ENCODE assay signal across 40 cellular contexts in genomic region chr4:27574743-27575142, GRCh38.
"Had no signal": no experiment of that assay in that cellular context is flagged by ENCODE, and none has a peak within 500 bp of the region (broad histone marks: within the 10 kb centered on the region; RNA-seq: fewer than 3 reads in every experiment).

No MANE protein-coding gene starts in this region.

- ATAC-seq: activated naive CD4-positive, alpha-beta T cell treated with anti-CD3 and anti-CD28 coated beads, Interleukin-2, amount 50 U/mL, for 72 hours; activated naive CD8-positive, alpha-beta T cell treated with anti-CD3 and anti-CD28 coated beads, Interleukin-2, amount 50 U/mL, for 24 hours; activated T-cell treated with anti-CD3 and anti-CD28 coated beads, Interleukin-2, amount 50 U/mL, for 4 hours; activated T-cell treated with anti-CD3 and anti-CD28 coated beads, Interleukin-2, amount 50 U/mL, for 72 hours; activated T-helper 17 cell treated with anti-CD3 and anti-CD28 coated beads, Interleukin-2, amount 50 U/mL, for 72 hours; body of pancreas had no signal

- DNase-seq: activated effector memory CD4-positive, alpha-beta T cell treated with anti-CD3 and anti-CD28 coated beads, Interleukin-2, amount 50 U/mL, for 16 hours; activated effector memory CD4-positive, alpha-beta T cell treated with Interleukin-2 at 50 U/mL for 16 hours; activated gamma-delta T cell; activated gamma-delta T cell treated with Interleukin-2 at 50 U/mL for 16 hours; activated naive CD4-positive, alpha-beta T cell; activated naive CD4-positive, alpha-beta T cell treated with anti-CD3 and anti-CD28 coated beads for 36 hours; activated naive CD4-positive, alpha-beta T cell treated with anti-CD3 and anti-CD28 coated beads, Interleukin-2, amount 10 ng/mL, durations not matched to agents 7 days and 5 days; activated naive CD4-positive, alpha-beta T cell treated with anti-CD3 and anti-CD28 coated beads, Interleukin-2, amount 50 U/mL, for 16 hours; activated naive CD4-positive, alpha-beta T cell treated with Interleukin-2 at 50 U/mL for 16 hours; activated naive CD8-positive, alpha-beta T cell treated with anti-CD3 and anti-CD28 coated beads for 36 hours; activated naive CD8-positive, alpha-beta T cell treated with anti-CD3 and anti-CD28 coated beads, Interleukin-2, amount 10 ng/mL, durations not matched to agents 7 days and 5 days; activated naive CD8-positive, alpha-beta T cell treated with anti-CD3 and anti-CD28 coated beads, Interleukin-2, amount 50 U/mL, for 24 hours; activated T-cell treated with anti-CD3 and anti-CD28 coated beads, Interleukin-2, amount 50 U/mL, for 1 hour; activated T-cell treated with anti-CD3 and anti-CD28 coated beads, Interleukin-2, amount 50 U/mL, for 24 hours; activated T-cell treated with anti-CD3 and anti-CD28 coated beads, Interleukin-2, amount 50 U/mL, for 4 hours; activated T-cell treated with anti-CD3 and anti-CD28 coated beads, Interleukin-2, amount 50 U/mL, for 48 hours; activated T-cell treated with anti-CD3 and anti-CD28 coated beads, Interleukin-2, amount 50 U/mL, for 72 hours; adrenal gland; amniotic stem cell; amygdala; anterior cingulate cortex; aorta; body of pancreas; brain microvascular endothelial cell; caudate nucleus; central memory CD4-positive, alpha-beta T cell; cerebellar nuclear complex had no signal

- FAIRE-seq: astrocyte, bronchial epithelial cell had no signal

- H3K4me3 Mint-ChIP-seq: activated naive CD4-positive, alpha-beta T cell treated with anti-CD3 and anti-CD28 coated beads for 36 hours; activated naive CD4-positive, alpha-beta T cell treated with anti-CD3 and anti-CD28 coated beads, Interleukin-2, amount 10 ng/mL, durations not matched to agents 7 days and 5 days; activated naive CD4-positive, alpha-beta T cell treated with anti-CD3 and anti-CD28 coated beads, Interleukin-2, amount 50 U/mL, for 24 hours; activated naive CD8-positive, alpha-beta T cell; activated naive CD8-positive, alpha-beta T cell treated with anti-CD3 and anti-CD28 coated beads for 36 hours; activated naive CD8-positive, alpha-beta T cell treated with anti-CD3 and anti-CD28 coated beads, Interleukin-2, amount 10 ng/mL, durations not matched to agents 7 days and 5 days; activated naive CD8-positive, alpha-beta T cell treated with anti-CD3 and anti-CD28 coated beads, Interleukin-2, amount 50 U/mL, for 24 hours; activated T-cell treated with anti-CD3 and anti-CD28 coated beads, Interleukin-2, amount 50 U/mL, for 24 hours; activated T-cell treated with anti-CD3 and anti-CD28 coated beads, Interleukin-2, amount 50 U/mL, for 4 hours; activated T-cell treated with anti-CD3 and anti-CD28 coated beads, Interleukin-2, amount 50 U/mL, for 72 hours; activated T-helper 1 cell treated with anti-CD3 and anti-CD28 coated beads, Interleukin-12 subunit alpha, Interleukin-12 subunit beta, Interleukin-2, Interleukin-4 antibody, amounts not matched to agents 30 ng/mL and 10 ng/mL and 1 ng/mL, durations not matched to agents 14 hours and 24 hours and 36 hours; activated T-helper 17 cell treated with anti-CD3 and anti-CD28 coated beads, Interleukin-2, amount 50 U/mL, for 72 hours; brain; central memory CD8-positive, alpha-beta T cell had no signal

- H3K36me3 Mint-ChIP-seq: activated naive CD4-positive, alpha-beta T cell treated with anti-CD3 and anti-CD28 coated beads, Interleukin-2, amount 10 ng/mL, durations not matched to agents 7 days and 5 days; activated naive CD4-positive, alpha-beta T cell treated with anti-CD3 and anti-CD28 coated beads, Interleukin-2, amount 50 U/mL, for 24 hours; activated naive CD4-positive, alpha-beta T cell treated with anti-CD3 and anti-CD28 coated beads, Interleukin-2, amount 50 U/mL, for 72 hours; activated naive CD8-positive, alpha-beta T cell; activated naive CD8-positive, alpha-beta T cell treated with anti-CD3 and anti-CD28 coated beads for 36 hours; activated naive CD8-positive, alpha-beta T cell treated with anti-CD3 and anti-CD28 coated beads, Interleukin-2, amount 10 ng/mL, durations not matched to agents 7 days and 5 days; brain had no signal

- H3K27me3 ChIP-seq: adrenal gland, ascending aorta, body of pancreas, brain microvascular endothelial cell, breast epithelium, cardiac muscle cell had no signal

- H3K4me1 ChIP-seq: adrenal gland, ascending aorta, body of pancreas, breast epithelium had no signal

- H3K9me3 ChIP-seq: adrenal gland, ascending aorta, body of pancreas, breast epithelium had no signal

- H3K4me1 Mint-ChIP-seq: activated naive CD4-positive, alpha-beta T cell treated with anti-CD3 and anti-CD28 coated beads, Interleukin-2, amount 10 ng/mL, durations not matched to agents 7 days and 5 days; activated naive CD4-positive, alpha-beta T cell treated with anti-CD3 and anti-CD28 coated beads, Interleukin-2, amount 50 U/mL, for 24 hours; activated naive CD8-positive, alpha-beta T cell treated with anti-CD3 and anti-CD28 coated beads for 36 hours; activated naive CD8-positive, alpha-beta T cell treated with anti-CD3 and anti-CD28 coated beads, Interleukin-2, amount 10 ng/mL, durations not matched to agents 7 days and 5 days; activated naive CD8-positive, alpha-beta T cell treated with anti-CD3 and anti-CD28 coated beads, Interleukin-2, amount 50 U/mL, for 24 hours; activated T-helper 17 cell treated with anti-CD3 and anti-CD28 coated beads, Interleukin-2, amount 50 U/mL, for 72 hours; brain; central memory CD8-positive, alpha-beta T cell had no signal

- H3K4me3 ChIP-seq: adrenal gland, ascending aorta, body of pancreas, breast epithelium, cardiac muscle cell had no signal

- H3K36me3 ChIP-seq: adrenal gland, ascending aorta, brain microvascular endothelial cell, breast epithelium, cardiac muscle cell had no signal

- H3K27ac ChIP-seq: adrenal gland, ascending aorta, body of pancreas, brain microvascular endothelial cell, breast epithelium, cardiac muscle cell had no signal

- H3K27me3 Mint-ChIP-seq: activated naive CD4-positive, alpha-beta T cell treated with anti-CD3 and anti-CD28 coated beads, Interleukin-2, amount 10 ng/mL, durations not matched to agents 7 days and 5 days; activated naive CD4-positive, alpha-beta T cell treated with anti-CD3 and anti-CD28 coated beads, Interleukin-2, amount 50 U/mL, for 24 hours; activated naive CD8-positive, alpha-beta T cell; activated naive CD8-positive, alpha-beta T cell treated with anti-CD3 and anti-CD28 coated beads for 36 hours; activated naive CD8-positive, alpha-beta T cell treated with anti-CD3 and anti-CD28 coated beads, Interleukin-2, amount 10 ng/mL, durations not matched to agents 7 days and 5 days; activated naive CD8-positive, alpha-beta T cell treated with anti-CD3 and anti-CD28 coated beads, Interleukin-2, amount 50 U/mL, for 24 hours; activated T-cell treated with anti-CD3 and anti-CD28 coated beads, Interleukin-2, amount 50 U/mL, for 24 hours; activated T-helper 17 cell treated with anti-CD3 and anti-CD28 coated beads, Interleukin-2, amount 50 U/mL, for 72 hours; brain; central memory CD8-positive, alpha-beta T cell had no signal

- H3K27ac Mint-ChIP-seq: activated naive CD4-positive, alpha-beta T cell treated with anti-CD3 and anti-CD28 coated beads for 36 hours; activated naive CD4-positive, alpha-beta T cell treated with anti-CD3 and anti-CD28 coated beads, Interleukin-2, amount 10 ng/mL, durations not matched to agents 7 days and 5 days; activated naive CD4-positive, alpha-beta T cell treated with anti-CD3 and anti-CD28 coated beads, Interleukin-2, amount 50 U/mL, for 24 hours; activated naive CD4-positive, alpha-beta T cell treated with anti-CD3 and anti-CD28 coated beads, Interleukin-2, amount 50 U/mL, for 72 hours; activated naive CD8-positive, alpha-beta T cell; activated naive CD8-positive, alpha-beta T cell treated with anti-CD3 and anti-CD28 coated beads for 36 hours; activated naive CD8-positive, alpha-beta T cell treated with anti-CD3 and anti-CD28 coated beads, Interleukin-2, amount 10 ng/mL, durations not matched to agents 7 days and 5 days; activated naive CD8-positive, alpha-beta T cell treated with anti-CD3 and anti-CD28 coated beads, Interleukin-2, amount 50 U/mL, for 24 hours; activated T-cell treated with anti-CD3 and anti-CD28 coated beads, Interleukin-2, amount 50 U/mL, for 24 hours; activated T-cell treated with anti-CD3 and anti-CD28 coated beads, Interleukin-2, amount 50 U/mL, for 72 hours; activated T-helper 1 cell treated with anti-CD3 and anti-CD28 coated beads, Interleukin-12 subunit alpha, Interleukin-12 subunit beta, Interleukin-2, Interleukin-4 antibody, amounts not matched to agents 30 ng/mL and 10 ng/mL and 1 ng/mL, durations not matched to agents 14 hours and 24 hours and 36 hours; activated T-helper 17 cell treated with anti-CD3 and anti-CD28 coated beads, Interleukin-2, amount 50 U/mL, for 72 hours; activated T-helper 2 cell treated with anti-CD3 and anti-CD28 coated beads, Interferon-gamma antibody, Interleukin-2, Interleukin-4, amounts not matched to agents 10 μg/mL and 5 μg/mL and 100 μg/mL, durations not matched to agents 14 hours and 24 hours and 36 hours had no signal
